Comparison of ENCODE assay signal across 24 cellular contexts in the genomic region with DNA sequence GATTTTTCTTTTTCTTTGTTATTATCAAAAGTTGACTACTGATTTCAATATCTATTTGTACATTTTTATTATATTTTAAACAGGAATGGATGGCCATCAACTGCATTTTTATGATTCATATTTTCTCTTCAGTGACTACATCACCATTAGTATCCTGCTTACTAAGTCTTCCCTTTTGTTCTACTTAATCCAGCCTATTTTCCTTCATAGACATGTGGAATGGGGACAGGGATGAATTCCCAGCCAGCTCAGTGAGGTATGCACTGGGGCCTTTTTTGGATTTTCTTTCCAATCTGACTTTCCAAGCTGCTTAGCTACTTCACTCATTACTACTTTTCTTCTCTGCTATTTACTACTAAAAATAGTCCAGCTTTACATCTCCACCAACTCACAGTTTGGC. TPM values are rescaled to one million over a fixed set of nuclear protein-coding genes. Genes with fewer than 3 reads are reported as not detected.
DNase-seq lines count a peak whose midpoint lies in the region; ATAC-seq, FAIRE-seq and TF ChIP-seq lines count a peak whose summit lies in the region.
"Had no signal": no experiment of that assay in that cellular context is flagged by ENCODE, and none has a peak within 500 bp of the region (broad histone marks: within the 10 kb centered on the region; RNA-seq: fewer than 3 reads in every experiment).

No MANE protein-coding gene starts in this region.

- H3K27ac ChIP-seq in neural progenitor cell, result no peak overlapping the region
- H3K27ac ChIP-seq: pancreas, Peyer's patch, right lobe of liver had no signal

- FAIRE-seq in D721Med (lab: Jason Lieb, UNC), result no peak
- FAIRE-seq: A204.1, HTR-8/SVneo, pancreas, TTC549 had no signal

- DNase-seq in EH (ENCODE audit: low read depth) (peak; percentile 38), RKO (ENCODE audit: low spot score) (peak; percentile 26), epithelial cell of esophagus (ENCODE audit: low read depth) (peak; percentile 73), neural progenitor cell (ENCODE audit: low spot score) (no peak), NCI-H526 (lab: John Stamatoyannopoulos, UW) (no peak), D721Med (ENCODE audit: insufficient read length, low spot score) (no peak)
- DNase-seq: activated CD4-positive, alpha-beta T cell treated with anti-CD3 and anti-CD28 coated beads for 36 hours; effector CD4-positive, alpha-beta T cell; EL; GOT3; Karpas-422; NCI-H1417 treated with DMSO at 0.1 percent for 48 hours; pancreas; Peyer's patch; right lobe of liver; stimulated activated CD4-positive, alpha-beta T cell treated with anti-CD3 and anti-CD28 coated beads, Interleukin-1b, Interleukin-23, amount 100 ng/mL, for 48 hours; stimulated activated naive CD4-positive, alpha-beta T cell treated with Interleukin-2 at 50 U/mL for 16 hours had no signal

- H3K4me1 ChIP-seq in neural progenitor cell, result peaks cover 46% of the 10 kb centered on the region
- H3K4me1 ChIP-seq: pancreas, Peyer's patch, right lobe of liver had no signal

- H3F3A ChIP-seq in neural progenitor cell (ENCODE audit: low read depth), result peaks cover 4% of the 10 kb centered on the region

- peaks cover 3% of the 10 kb centered on the region for H3K27me3 Mint-ChIP-seq in neural progenitor cell (ENCODE audit: insufficient read depth, low read depth)
- H3K27me3 Mint-ChIP-seq: activated naive CD8-positive, alpha-beta T cell had no signal

- no peaks in the 10 kb centered on the region for H3K79me2 ChIP-seq in neural progenitor cell (ENCODE audit: low read depth)

- H3K27ac Mint-ChIP-seq in neural progenitor cell, result no peak overlapping the region
- H3K27ac Mint-ChIP-seq: activated CD4-positive, alpha-beta T cell treated with anti-CD3 and anti-CD28 coated beads for 36 hours; activated naive CD8-positive, alpha-beta T cell; activated T-helper 1 cell treated with anti-CD3 and anti-CD28 coated beads, Interleukin-12 subunit alpha, Interleukin-12 subunit beta, Interleukin-2, Interleukin-4 antibody, amounts not matched to agents 30 ng/mL and 10 ng/mL and 1 ng/mL, durations not matched to agents 14 hours and 24 hours and 36 hours had no signal

- no peaks in the 10 kb centered on the region for H4K20me1 ChIP-seq in neural progenitor cell (ENCODE audit: low read depth)

- H3K4me3 ChIP-seq in epithelial cell of esophagus (ENCODE audit: low read length), result no peak overlapping the region
- H3K4me3 ChIP-seq in neural progenitor cell, result no peak overlapping the region
- H3K4me3 ChIP-seq: pancreas, Peyer's patch, right lobe of liver had no signal

- ATAC-seq in HG02852 (IDR thresholded peaks at IDR 0.05; ENCODE audit: unreplicated experiment), result no peak
- ATAC-seq in HG03442 (IDR thresholded peaks at IDR 0.05; ENCODE audit: unreplicated experiment), result no peak
- ATAC-seq: activated CD4-positive, alpha-beta T cell treated with anti-CD3 and anti-CD28 coated beads for 36 hours; pancreas; right lobe of liver had no signal

- no peaks in the 10 kb centered on the region for H3K27me3 ChIP-seq in neural progenitor cell
- H3K27me3 ChIP-seq: pancreas, Peyer's patch, right lobe of liver had no signal

- H3K4me2 ChIP-seq in neural progenitor cell, result peak overlapping the region; percentile 59

- no peak overlapping the region for H3K9ac ChIP-seq in neural progenitor cell

- H3K9me3 Mint-ChIP-seq in neural progenitor cell, result no peaks in the 10 kb centered on the region
- H3K9me3 Mint-ChIP-seq: activated T-helper 1 cell treated with anti-CD3 and anti-CD28 coated beads, Interleukin-12 subunit alpha, Interleukin-12 subunit beta, Interleukin-2, Interleukin-4 antibody, amounts not matched to agents 30 ng/mL and 10 ng/mL and 1 ng/mL, durations not matched to agents 14 hours and 24 hours and 36 hours had no signal

- H3K36me3 Mint-ChIP-seq in neural progenitor cell, result no peaks in the 10 kb centered on the region
- H3K36me3 Mint-ChIP-seq: activated naive CD8-positive, alpha-beta T cell had no signal

- H3K4me1 Mint-ChIP-seq in neural progenitor cell, result peaks cover 41% of the 10 kb centered on the region

- no peak overlapping the region for H3K4me3 Mint-ChIP-seq in neural progenitor cell
- H3K4me3 Mint-ChIP-seq: activated CD4-positive, alpha-beta T cell treated with anti-CD3 and anti-CD28 coated beads for 36 hours; activated naive CD8-positive, alpha-beta T cell; activated T-helper 1 cell treated with anti-CD3 and anti-CD28 coated beads, Interleukin-12 subunit alpha, Interleukin-12 subunit beta, Interleukin-2, Interleukin-4 antibody, amounts not matched to agents 30 ng/mL and 10 ng/mL and 1 ng/mL, durations not matched to agents 14 hours and 24 hours and 36 hours had no signal

- H2AFZ ChIP-seq in neural progenitor cell (replicated peaks), result no peak overlapping the region

- TF ChIP-seq CTCF in epithelial cell of esophagus (IDR thresholded peaks at IDR 0.05; ENCODE audit: insufficient read depth, low read depth, low read length, missing control alignments) (no peak), neural progenitor cell (IDR thresholded peaks at IDR 0.05) (no peak), D721Med (IDR thresholded peaks at IDR 0.05; ENCODE audit: insufficient read depth, missing control alignments) (no peak)

- H3K36me3 ChIP-seq in neural progenitor cell, result no peaks in the 10 kb centered on the region
- H3K36me3 ChIP-seq: pancreas, Peyer's patch, right lobe of liver had no signal

- no peaks in the 10 kb centered on the region for H3K9me3 ChIP-seq in neural progenitor cell (ENCODE audit: low read depth)
- H3K9me3 ChIP-seq: pancreas, Peyer's patch, right lobe of liver had no signal

RNA-seq across cellular contexts. Expression of a gene that starts 38.4 kb away (rescaled TPM):
- 3.7 and 7.3 TPM in 2 replicates for total RNA-seq in neural progenitor cell (ENCODE audit: low replicate concordance)

Comparison
In these comparisons a context has a peak if more than half of its experiments do, and no peak if none do; other contexts are left out.
1. DNase-seq: peak in EH (single experiment), RKO (single experiment) and epithelial cell of esophagus (single experiment); none in neural progenitor cell (single experiment), NCI-H526 (0 of 2) and D721Med (single experiment).